ENCODE assay signal across 1 cellular context in genomic region chr1:155884028-155884950, GRCh38.
TF ChIP-seq lines count a peak whose summit lies in the region.

No MANE protein-coding gene starts in this region.

TF ChIP-seq in HepG2, 621 proteins besides CTCF, POLR2A, EP300 and RAD21:
- no peak for TF ChIP-seq GATAD1 (CRISPR knock-in tag; IDR thresholded peaks at IDR 0.05)
- TF ChIP-seq SOX6 (IDR thresholded peaks at IDR 0.05), result no peak
- TF ChIP-seq SOX6 (CRISPR knock-in tag; IDR thresholded peaks at IDR 0.05), result 0 out of 2 replicates have a peak, but pooled peaks have one; percentile 23
